ENCODE assay signal across 13 cellular contexts in the genomic region with DNA sequence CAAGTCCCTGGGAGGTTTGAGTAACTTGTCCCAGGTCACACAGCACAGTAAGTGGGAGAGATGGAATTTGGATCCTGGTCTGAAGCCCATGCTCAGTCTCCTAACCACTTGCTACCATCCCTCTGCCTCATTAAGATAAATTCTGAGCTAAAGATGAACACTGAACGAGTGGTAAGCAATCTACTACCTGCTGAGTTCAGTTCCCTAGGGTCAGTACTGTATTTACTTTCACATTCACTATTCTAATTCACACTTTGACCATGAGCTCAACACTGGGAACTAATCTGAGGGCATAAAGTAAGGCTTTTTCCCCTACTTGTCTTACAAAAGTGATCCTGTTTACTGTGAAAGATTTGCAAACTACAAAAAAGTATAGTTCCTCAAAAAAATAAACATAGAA. TPM values are rescaled to one million over a fixed set of nuclear protein-coding genes. Genes with fewer than 3 reads are reported as not detected.
DNase-seq lines count a peak whose midpoint lies in the region; ATAC-seq and TF ChIP-seq lines count a peak whose summit lies in the region.
"Had no signal": no experiment of that assay in that cellular context is flagged by ENCODE, and none has a peak within 500 bp of the region (broad histone marks: within the 10 kb centered on the region; RNA-seq: fewer than 3 reads in every experiment).

No MANE protein-coding gene starts in this region.

- H3K9me3 ChIP-seq in CD4-positive, alpha-beta T cell (ENCODE audit: control insufficient read depth, low read length), result no peaks in the 10 kb centered on the region

- peaks cover 31% of the 10 kb centered on the region for H3K4me1 Mint-ChIP-seq in CD4-positive, alpha-beta T cell (ENCODE audit: low read depth)

- peak overlapping the region; percentile 82 for H3K27ac Mint-ChIP-seq in CD4-positive, alpha-beta T cell
- H3K27ac Mint-ChIP-seq: dendritic cell treated with granulocyte-macrophage colony-stimulating factor and Interleukin-4, amounts not matched to agents 40 ng/mL and 50 ng/mL, for 4 days had no signal

- ATAC-seq in CD4-positive, alpha-beta T cell (ENCODE audit: poor library complexity), result no peak
- ATAC-seq in GM18909 (IDR thresholded peaks at IDR 0.05; ENCODE audit: poor library complexity, unreplicated experiment) (peak; percentile 59), HG02623 (IDR thresholded peaks at IDR 0.05; ENCODE audit: unreplicated experiment) (peak; percentile 46), HG03520 (IDR thresholded peaks at IDR 0.05; ENCODE audit: unreplicated experiment) (peak; percentile 55)

- no peak overlapping the region for H3K27ac ChIP-seq in CD4-positive, alpha-beta T cell (ENCODE audit: low read depth, low read length)

- CTCF ChIA-PET in CD4-positive, alpha-beta T cell (lab: Charles Lee), result no interaction called here

- POLR2A ChIA-PET in CD4-positive, alpha-beta T cell (lab: Charles Lee), result no interaction called here

- no peaks in the 10 kb centered on the region for H3K9me3 Mint-ChIP-seq in CD4-positive, alpha-beta T cell
- H3K9me3 Mint-ChIP-seq: dendritic cell treated with granulocyte-macrophage colony-stimulating factor and Interleukin-4, amounts not matched to agents 40 ng/mL and 50 ng/mL, for 4 days had no signal

- intact Hi-C loops in CD4-positive, alpha-beta T cell (cut with DNase I, micrococcal nuclease), result loop anchor here (2.0 to 10.0 kb wide), 5 partner anchors 78 to 1358 kb away; partner anchors contain the start of genes ABRAXAS2 (in 1 of the 2), EDRF1 (in 1 of the 2) and LHPP (in 1 of the 2)

- H3K27me3 Mint-ChIP-seq in CD4-positive, alpha-beta T cell, result no peaks in the 10 kb centered on the region
- H3K27me3 Mint-ChIP-seq: dendritic cell treated with granulocyte-macrophage colony-stimulating factor and Interleukin-4, amounts not matched to agents 40 ng/mL and 50 ng/mL, for 4 days had no signal

- no peaks in the 10 kb centered on the region for H3K27me3 ChIP-seq in CD4-positive, alpha-beta T cell (ENCODE audit: control insufficient read depth, insufficient read depth, low read length)

- H3K4me3 Mint-ChIP-seq in CD4-positive, alpha-beta T cell, result peak overlapping the region; percentile 91
- H3K4me3 Mint-ChIP-seq: dendritic cell treated with granulocyte-macrophage colony-stimulating factor and Interleukin-4, amounts not matched to agents 40 ng/mL and 50 ng/mL, for 4 days had no signal

- H3K36me3 Mint-ChIP-seq in CD4-positive, alpha-beta T cell (ENCODE audit: low read depth), result peaks cover 16% of the 10 kb centered on the region

- no peak for TF ChIP-seq CTCF in CD4-positive, alpha-beta T cell (IDR thresholded peaks at IDR 0.05)

- DNase-seq in CD4-positive, alpha-beta T cell, result no peak
- DNase-seq in SHP77 (lab: John Stamatoyannopoulos, UW) (no peak), NAMALWA (ENCODE audit: low spot score) (no peak), SK-N-DZ (ENCODE audit: low spot score) (no peak), NCI-H2107 (lab: John Stamatoyannopoulos, UW) (no peak)
- DNase-seq: glutamatergic neuron; NCI-H2171 treated with DMSO at 0.1 percent for 48 hours; stimulated activated CD4-positive, alpha-beta T cell treated with anti-CD3 and anti-CD28 coated beads, Interleukin-2, amount 100 ng/mL, for 24 hours had no signal

RNA-seq across cellular contexts. Expression of gene UROS, which starts 2.4 kb away (rescaled TPM):
- total RNA-seq in CD4-positive, alpha-beta T cell, result 10 to 100 TPM; 18.2 to 18.6 TPM
- polyA plus RNA-seq in SK-N-DZ (2014; cell fraction: cytosol; rRNA removed), result 110 and 112 TPM in 2 replicates
- polyA plus RNA-seq in SK-N-DZ (2014; cell fraction: nucleus; rRNA removed), result 83.5 and 94.3 TPM in 2 replicates

RNA-seq across cellular contexts. Expression of gene BCCIP, which starts 2.6 kb away (rescaled TPM):
- 10 to 100 TPM; 31.2 to 32.7 TPM for total RNA-seq in CD4-positive, alpha-beta T cell
- polyA plus RNA-seq in SK-N-DZ (2014; cell fraction: cytosol; rRNA removed), result 109 and 132 TPM in 2 replicates
- polyA plus RNA-seq in SK-N-DZ (2014; cell fraction: nucleus; rRNA removed), result 76.1 and 86.2 TPM in 2 replicates

RNA-seq across cellular contexts. Expression of gene MMP21, which starts 45.1 kb away (rescaled TPM):
- total RNA-seq in CD4-positive, alpha-beta T cell, result under 1 TPM; 0.16 to 0.34 TPM
- polyA plus RNA-seq in SK-N-DZ (2014; cell fraction: cytosol; rRNA removed), result not detected in 2 replicates
- polyA plus RNA-seq in SK-N-DZ (2014; cell fraction: nucleus; rRNA removed), result 0.53 TPM in 1 of 2 replicates, not detected in the other
- total RNA-seq: HT1080 had no signal
